In the genomic region with DNA sequence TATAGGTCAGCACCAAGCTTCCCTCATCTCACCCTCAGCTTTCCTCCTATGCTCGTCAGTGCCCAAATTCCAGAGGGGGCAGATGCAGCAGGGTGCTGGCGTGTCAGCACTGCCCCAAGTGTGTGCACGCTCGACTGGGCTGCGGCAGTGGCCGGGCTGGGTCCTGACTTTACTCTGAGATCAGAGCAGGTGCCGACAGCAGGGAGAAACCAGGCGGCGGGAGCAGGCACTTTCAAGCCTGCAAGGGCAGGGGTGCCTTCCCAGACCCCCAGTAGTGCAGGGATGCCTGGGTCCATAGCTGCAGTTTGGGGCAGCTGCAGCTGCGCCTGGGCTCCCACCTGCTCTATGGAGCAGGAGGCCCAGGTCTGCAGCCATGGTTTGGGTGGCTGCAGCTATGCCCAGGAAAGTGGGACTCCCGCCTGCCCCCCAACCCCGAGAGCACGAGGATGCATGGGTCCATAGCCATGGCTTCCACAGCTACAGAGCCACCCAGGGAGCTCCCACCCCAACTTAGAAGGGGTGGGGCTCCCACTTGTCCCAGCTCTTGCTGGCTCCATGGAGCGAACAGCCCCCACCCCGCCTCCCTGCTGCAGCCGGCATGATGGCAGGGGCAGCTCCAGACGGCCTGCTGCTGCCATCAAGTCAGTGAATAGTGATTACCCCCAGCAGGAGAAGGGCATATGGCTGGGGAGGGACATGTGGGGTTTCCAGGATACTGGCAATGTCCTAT, we compare ENCODE assay signal across 29 cellular contexts.
"Had no signal": no experiment of that assay in that cellular context is flagged by ENCODE, and none has a peak within 500 bp of the region (broad histone marks: within the 10 kb centered on the region; RNA-seq: fewer than 3 reads in every experiment).

No MANE protein-coding gene starts in this region.

- H3K27ac ChIP-seq: body of pancreas, gastrocnemius medialis, neutrophil, ovary, right lobe of liver, suprapubic skin, tibial artery, WERI-Rb-1 had no signal

- H3K9me3 Mint-ChIP-seq: activated naive CD4-positive, alpha-beta T cell treated with anti-CD3 and anti-CD28 coated beads, Interleukin-2, amount 50 U/mL, for 72 hours; activated T-cell treated with anti-CD3 and anti-CD28 coated beads, Interleukin-2, amount 50 U/mL, for 4 hours; activated T-helper 17 cell treated with anti-CD3 and anti-CD28 coated beads, Interleukin-2, amount 50 U/mL, for 72 hours; effector memory CD8-positive, alpha-beta T cell; natural killer cell treated with Interleukin-12 subunit alpha and Interleukin-12 subunit beta and Interleukin-15 and Interleukin-18, amount 100 ng/mL, for 72 hours had no signal

- ATAC-seq: activated CD4-positive, CD25-positive, alpha-beta regulatory T cell treated with anti-CD3 and anti-CD28 coated beads, Interleukin-2, amount 50 U/mL, for 24 hours; activated naive CD4-positive, alpha-beta T cell treated with anti-CD3 and anti-CD28 coated beads, Interleukin-2, amount 50 U/mL, for 72 hours; activated T-cell treated with anti-CD3 and anti-CD28 coated beads, Interleukin-2, amount 50 U/mL, for 4 hours; activated T-helper 17 cell treated with anti-CD3 and anti-CD28 coated beads, Interleukin-2, amount 50 U/mL, for 72 hours; body of pancreas; effector memory CD8-positive, alpha-beta T cell; gastrocnemius medialis; left cardiac atrium; left ventricle myocardium superior; mucosa of descending colon; right lobe of liver; T-helper 17 cell had no signal

- DNase-seq: activated CD4-positive, alpha-beta T cell treated with anti-CD3 and anti-CD28 coated beads for 48 hours; activated CD4-positive, alpha-beta T cell treated with anti-CD3 and anti-CD28 coated beads, Interleukin-2, amount 50 U/mL, for 48 hours; activated CD8-positive, alpha-beta memory T cell treated with anti-CD3 and anti-CD28 coated beads, Interleukin-2, amount 50 U/mL, for 48 hours; activated gamma-delta T cell treated with Interleukin-2 at 50 U/mL for 16 hours; activated T-cell treated with anti-CD3 and anti-CD28 coated beads, Interleukin-2, amount 50 U/mL, for 4 hours; body of pancreas; cerebellar nuclear complex; cortex of kidney; effector memory CD8-positive, alpha-beta T cell; erythroblast; gastrocnemius medialis; glutamatergic neuron; left cardiac atrium; left ventricle myocardium superior; mucosa of descending colon; ovary; right lobe of liver; stimulated activated CD4-positive, alpha-beta T cell treated with anti-CD3 and anti-CD28 coated beads, Interleukin-2, amount 100 ng/mL, for 48 hours; T-helper 17 cell; T1000; tibial artery; WERI-Rb-1 had no signal

- H3K27ac Mint-ChIP-seq: activated naive CD4-positive, alpha-beta T cell treated with anti-CD3 and anti-CD28 coated beads, Interleukin-2, amount 50 U/mL, for 72 hours; activated T-helper 17 cell treated with anti-CD3 and anti-CD28 coated beads, Interleukin-2, amount 50 U/mL, for 72 hours; effector memory CD8-positive, alpha-beta T cell; natural killer cell treated with Interleukin-12 subunit alpha and Interleukin-12 subunit beta and Interleukin-15 and Interleukin-18, amount 100 ng/mL, for 72 hours; progenitor cell of endocrine pancreas; T-helper 17 cell had no signal

- H3K4me1 ChIP-seq: body of pancreas, gastrocnemius medialis, right lobe of liver, suprapubic skin, tibial artery had no signal

- H3K4me1 Mint-ChIP-seq: activated T-helper 17 cell treated with anti-CD3 and anti-CD28 coated beads, Interleukin-2, amount 50 U/mL, for 72 hours had no signal

- H3K27me3 ChIP-seq: body of pancreas, gastrocnemius medialis, ovary, right lobe of liver, suprapubic skin, tibial artery had no signal

- H3K36me3 Mint-ChIP-seq: activated naive CD4-positive, alpha-beta T cell treated with anti-CD3 and anti-CD28 coated beads, Interleukin-2, amount 50 U/mL, for 72 hours; natural killer cell treated with Interleukin-12 subunit alpha and Interleukin-12 subunit beta and Interleukin-15 and Interleukin-18, amount 100 ng/mL, for 72 hours had no signal

- H3K9me3 ChIP-seq: body of pancreas, gastrocnemius medialis, mucosa of descending colon, neutrophil, ovary, right lobe of liver, suprapubic skin, tibial artery had no signal

- H3K4me3 Mint-ChIP-seq: activated T-cell treated with anti-CD3 and anti-CD28 coated beads, Interleukin-2, amount 50 U/mL, for 4 hours; activated T-helper 17 cell treated with anti-CD3 and anti-CD28 coated beads, Interleukin-2, amount 50 U/mL, for 72 hours; effector memory CD8-positive, alpha-beta T cell; natural killer cell treated with Interleukin-12 subunit alpha and Interleukin-12 subunit beta and Interleukin-15 and Interleukin-18, amount 100 ng/mL, for 72 hours; T-helper 17 cell had no signal
